8 cellular contexts compared by ENCODE assay signal in genomic region chr17:42111901-42112551, GRCh38. TPM values are rescaled to one million over a fixed set of nuclear protein-coding genes. Genes with fewer than 3 reads are reported as not detected.
DNase-seq lines count a peak whose midpoint lies in the region; ATAC-seq, FAIRE-seq and TF ChIP-seq lines count a peak whose summit lies in the region.

No MANE protein-coding gene starts in this region.

- H3K36me3 Mint-ChIP-seq in neural progenitor cell: peaks cover 4% of the 10 kb centered on the region

- H3K27ac Mint-ChIP-seq in neural progenitor cell: no peak overlapping the region

- no peaks in the 10 kb centered on the region for H3K79me2 ChIP-seq in neural progenitor cell (ENCODE audit: low read depth)

- ATAC-seq in lung (ENCODE audit: insufficient read depth, low FRiP score): peak; percentile 16
- no peak for ATAC-seq in HG03175 (IDR thresholded peaks at IDR 0.05; ENCODE audit: unreplicated experiment)

- H3K4me1 ChIP-seq in lung (ENCODE audit: control insufficient read depth in 2 of 2, insufficient read depth in 2 of 2, low read length in 2 of 2) (peaks cover 0 to 13% of the 10 kb centered on the region in 2 donors), thyroid gland (peaks cover 13 to 21% of the 10 kb centered on the region in 2 donors), neural progenitor cell (peaks cover 4% of the 10 kb centered on the region)

- no peaks in the 10 kb centered on the region for H4K20me1 ChIP-seq in neural progenitor cell (ENCODE audit: low read depth)

- H3K27me3 Mint-ChIP-seq in neural progenitor cell (ENCODE audit: insufficient read depth, low read depth): peaks cover 3% of the 10 kb centered on the region

- no peaks in the 10 kb centered on the region for H3F3A ChIP-seq in neural progenitor cell (ENCODE audit: low read depth)

- no peak overlapping the region for H3K9ac ChIP-seq in neural progenitor cell

- no peak for TF ChIP-seq POLR2A in thyroid gland (IDR thresholded peaks at IDR 0.05)

- H3K27ac ChIP-seq in lung (ENCODE audit: low read depth in 1 of 2, low read length in 1 of 2) (peak overlapping the region; percentile 57 to 95), thyroid gland (peak overlapping the region; percentile 71 to 88 (median 83)), neural progenitor cell (no peak overlapping the region)

- intact Hi-C loops in thyroid gland (cut with DNase I): no loop called here

- H3K9me3 ChIP-seq in lung (ENCODE audit: control insufficient read depth in 2 of 2, insufficient read depth in 1 of 2, low read length in 1 of 2): no peaks in the 10 kb centered on the region
- no peaks in the 10 kb centered on the region for H3K9me3 ChIP-seq in thyroid gland
- H3K9me3 ChIP-seq in neural progenitor cell (ENCODE audit: low read depth): no peaks in the 10 kb centered on the region

- H3K36me3 ChIP-seq in bronchial epithelial cell (ENCODE audit: control insufficient read depth, insufficient read depth, low read length): peaks cover 14% of the 10 kb centered on the region
- peaks cover 0 to 20% of the 10 kb centered on the region in 2 donors for H3K36me3 ChIP-seq in lung (ENCODE audit: control insufficient read depth in 2 of 2, insufficient read depth in 2 of 2, low read length in 2 of 2)
- no peaks in the 10 kb centered on the region for H3K36me3 ChIP-seq in thyroid gland
- no peaks in the 10 kb centered on the region for H3K36me3 ChIP-seq in neural progenitor cell

- 8 to 14% methylated on average over 11 of the region's 11 CpGs for WGBS in lung, 2 donors
- WGBS in thyroid gland, 2 donors: 15 to 28% methylated on average over 6 to 10 of the region's 11 CpGs

- H2AFZ ChIP-seq in neural progenitor cell (replicated peaks): no peak overlapping the region

- peaks cover 20% of the 10 kb centered on the region for H3K4me1 Mint-ChIP-seq in neural progenitor cell

- H3K9me3 Mint-ChIP-seq in neural progenitor cell: no peaks in the 10 kb centered on the region

- H3K27me3 ChIP-seq in bronchial epithelial cell (ENCODE audit: control insufficient read depth, insufficient read depth, low read length): no peaks in the 10 kb centered on the region
- H3K27me3 ChIP-seq in lung (ENCODE audit: control insufficient read depth, insufficient read depth): no peaks in the 10 kb centered on the region
- no peaks in the 10 kb centered on the region for H3K27me3 ChIP-seq in thyroid gland
- H3K27me3 ChIP-seq in neural progenitor cell: peaks cover 4% of the 10 kb centered on the region

- TF ChIP-seq CTCF in bronchial epithelial cell (IDR thresholded peaks at IDR 0.05; ENCODE audit: insufficient read depth, low read length, severe bottlenecking): no peak
- TF ChIP-seq CTCF in lung (IDR thresholded peaks at IDR 0.05; ENCODE audit: control extremely low read depth, extremely low read depth): no peak
- TF ChIP-seq CTCF in thyroid gland (IDR thresholded peaks at IDR 0.05): no peak
- TF ChIP-seq CTCF in neural progenitor cell (IDR thresholded peaks at IDR 0.05): no peak

- DNase-seq in stimulated activated CD4-positive, alpha-beta T cell treated with anti-CD3 and anti-CD28 coated beads, Interleukin-12 subunit alpha, Interleukin-12 subunit beta, amount 100 ng/mL, for 4 hours: peak; percentile 24
- no peak for DNase-seq in stimulated activated CD4-positive, alpha-beta T cell treated with anti-CD3 and anti-CD28 coated beads, Interleukin-15, amount 100 ng/mL, for 24 hours
- peak; percentile 22 for DNase-seq in NCI-H226
- peak; percentile 38 for DNase-seq in bronchial epithelial cell (ENCODE audit: low read depth)
- no peak for DNase-seq in lung (ENCODE audit: low spot score)
- DNase-seq in thyroid gland: peak; percentile 54 to 55
- DNase-seq in neural progenitor cell (ENCODE audit: low spot score): no peak

- no peak overlapping the region for H3K4me3 Mint-ChIP-seq in neural progenitor cell

- no peak overlapping the region for H3K4me2 ChIP-seq in neural progenitor cell

- FAIRE-seq in bronchial epithelial cell (lab: Jason Lieb, UNC): no peak

- H3K4me3 ChIP-seq in bronchial epithelial cell (ENCODE audit: low read depth, low read length): peak overlapping the region; percentile 47
- peak overlapping the region; percentile 53 for H3K4me3 ChIP-seq in lung
- H3K4me3 ChIP-seq in thyroid gland (replicated peaks in 1 of 3): peak overlapping the region; percentile 4 to 41 (median 24)
- H3K4me3 ChIP-seq in neural progenitor cell: no peak overlapping the region

RNA-seq across cellular contexts. Expression of gene DHX58, which starts 0.5 kb away (rescaled TPM):
- total RNA-seq in bronchial epithelial cell (4.4 and 5.0 TPM in 2 replicates), lung (10 to 100 TPM; 14.7 to 28.6 TPM), thyroid gland (10 to 100 TPM in 2 of 4 donors, 1 to 10 TPM in 2; 6.4 to 12.9 (median 9.7) TPM), neural progenitor cell (ENCODE audit: low replicate concordance) (0.12 TPM in 1 of 2 replicates, not detected in the other)
- 10 to 100 TPM; 22.9 to 35.1 TPM for polyA plus RNA-seq in lung

RNA-seq across cellular contexts. Expression of gene KAT2A, which starts 9.1 kb away (rescaled TPM):
- 5.6 and 10.3 TPM in 2 replicates for total RNA-seq in bronchial epithelial cell
- 10 to 100 TPM; 18.8 to 37.1 TPM for total RNA-seq in lung
- 10 to 100 TPM; 28.3 to 56.8 TPM for polyA plus RNA-seq in lung
- total RNA-seq in thyroid gland: 10 to 100 TPM; 14.2 to 37.9 (median 23.3) TPM
- total RNA-seq in neural progenitor cell (ENCODE audit: low replicate concordance): 18.4 and 34.2 TPM in 2 replicates

RNA-seq across cellular contexts. Expression of gene HSPB9, which starts 10.6 kb away (rescaled TPM):
- total RNA-seq in bronchial epithelial cell (not detected in 2 replicates), lung (under 1 TPM in 1 of 2 donors, not detected in 1; 0.20 TPM), thyroid gland (under 1 TPM in 1 of 4 donors, not detected in 3; 0.33 TPM), neural progenitor cell (ENCODE audit: low replicate concordance) (0.12 and 0.65 TPM in 2 replicates)
- under 1 TPM; 0.03 to 0.18 TPM for polyA plus RNA-seq in lung

RNA-seq across cellular contexts. Expression of gene ZNF385C, which starts 13.8 kb away (rescaled TPM):
- total RNA-seq in bronchial epithelial cell: under 0.01 and 0.26 TPM in 2 replicates
- under 1 TPM; 0.34 to 0.40 TPM for total RNA-seq in lung
- under 1 TPM; 0.14 to 0.57 TPM for polyA plus RNA-seq in lung
- under 1 TPM in 2 of 4 donors, not detected in 2; 0.22 to 0.54 TPM for total RNA-seq in thyroid gland
- 5.0 and 7.5 TPM in 2 replicates for total RNA-seq in neural progenitor cell (ENCODE audit: low replicate concordance)

RNA-seq across cellular contexts. Expression of gene RAB5C, which starts 42.8 kb away (rescaled TPM):
- total RNA-seq in bronchial epithelial cell (52.1 and 63.9 TPM in 2 replicates), lung (100 to 1,000 TPM in 1 of 2 donors, 10 to 100 TPM in 1; 73.0 to 180 TPM), thyroid gland (100 to 1,000 TPM; 116 to 208 (median 147) TPM), neural progenitor cell (ENCODE audit: low replicate concordance) (33.5 and 48.9 TPM in 2 replicates)
- polyA plus RNA-seq in lung: 100 to 1,000 TPM; 132 to 307 TPM

Comparison
In these comparisons a context has a peak if more than half of its experiments do, and no peak if none do; other contexts are left out.
1. DNase-seq: peak in stimulated activated CD4-positive, alpha-beta T cell treated with anti-CD3 and anti-CD28 coated beads, Interleukin-12 subunit alpha, Interleukin-12 subunit beta, amount 100 ng/mL, for 4 hours (single experiment), NCI-H226 (single experiment), bronchial epithelial cell (single experiment) and thyroid gland (2 of 2); none in stimulated activated CD4-positive, alpha-beta T cell treated with anti-CD3 and anti-CD28 coated beads, Interleukin-15, amount 100 ng/mL, for 24 hours (single experiment), lung (single experiment) and neural progenitor cell (single experiment).